ENCODE assay signal across 8 cellular contexts in the genomic region with DNA sequence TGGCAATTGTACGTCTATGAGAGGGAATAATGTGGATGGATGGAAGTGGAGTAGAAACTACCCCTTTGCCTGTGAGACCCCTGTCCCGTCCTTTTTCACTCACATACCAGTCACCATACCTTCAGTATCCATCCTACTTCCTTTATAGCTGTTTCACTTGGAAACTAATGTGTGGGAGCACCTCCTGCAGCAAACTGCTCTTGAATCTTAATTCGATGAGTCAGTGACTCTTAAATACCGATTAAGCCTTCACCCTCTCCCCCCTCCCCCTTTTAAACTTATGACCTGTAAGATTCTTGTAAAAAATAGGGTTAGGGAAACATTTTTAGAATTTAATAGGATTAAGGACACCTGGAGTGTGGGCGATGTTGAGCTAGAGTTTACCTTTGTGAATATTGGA. TPM values are rescaled to one million over a fixed set of nuclear protein-coding genes. Genes with fewer than 3 reads are reported as not detected.
DNase-seq lines count a peak whose midpoint lies in the region; FAIRE-seq and TF ChIP-seq lines count a peak whose summit lies in the region.

No MANE protein-coding gene starts in this region.

- H4K5ac ChIP-seq in mesendoderm (ENCODE audit: low read length): no peak overlapping the region

- peak overlapping the region; percentile 89 for H3K18ac ChIP-seq in mesendoderm (ENCODE audit: low read length)

- H4K8ac ChIP-seq in mesendoderm (ENCODE audit: low read depth, low read length): no peak overlapping the region

- no peak overlapping the region for H3K23ac ChIP-seq in mesendoderm (ENCODE audit: low read length)

- H3K79me2 ChIP-seq in mesendoderm (ENCODE audit: control insufficient read depth, insufficient read depth, low read length): peaks cover 36% of the 10 kb centered on the region

- DNase-seq in NCI-H82 (lab: John Stamatoyannopoulos, UW) (peak; percentile 51), NCI-H82 treated with DMSO at 0.1 percent for 48 hours (lab: John Stamatoyannopoulos, UW; ENCODE audit: unreplicated experiment) (no peak), choroid plexus epithelial cell (ENCODE audit: low read depth) (peak; percentile 71), mesendoderm (peak; percentile 70), frontal cortex (ENCODE audit: low spot score in 2 of 2) (no peak), GM10266 (ENCODE audit: extremely low spot score) (no peak)

- H3K56ac ChIP-seq in mesendoderm (ENCODE audit: low read length): peak overlapping the region; percentile 94

- H2BK15ac ChIP-seq in mesendoderm (replicated peaks; ENCODE audit: low read depth): no peak overlapping the region

- H3K27ac ChIP-seq in mesendoderm (ENCODE audit: low read depth, low read length) (peak overlapping the region; percentile 100), urinary bladder (ENCODE audit: low read depth) (peak overlapping the region; percentile 16)

- peak overlapping the region; percentile 77 for H3K4me2 ChIP-seq in mesendoderm (ENCODE audit: low read length)

- peak overlapping the region; percentile 82 for H3K4me3 ChIP-seq in choroid plexus epithelial cell (ENCODE audit: low read depth, low read length)
- peak overlapping the region; percentile 94 for H3K4me3 ChIP-seq in mesendoderm (ENCODE audit: low read length)
- peak overlapping the region; percentile 88 for H3K4me3 ChIP-seq in urinary bladder (ENCODE audit: low read depth, low read length)

- peak overlapping the region; percentile 86 for H3K9ac ChIP-seq in mesendoderm (ENCODE audit: low read length)

- H3K4ac ChIP-seq in mesendoderm (ENCODE audit: low read depth, low read length): peak overlapping the region; percentile 70

- peaks cover 7% of the 10 kb centered on the region for H3K4me1 ChIP-seq in mesendoderm (ENCODE audit: control insufficient read depth, low read depth, low read length)
- H3K4me1 ChIP-seq in urinary bladder (ENCODE audit: insufficient read depth): no peaks in the 10 kb centered on the region

- H3K36me3 ChIP-seq in mesendoderm (ENCODE audit: control insufficient read depth, insufficient read depth, low read length): no peaks in the 10 kb centered on the region
- no peaks in the 10 kb centered on the region for H3K36me3 ChIP-seq in urinary bladder (ENCODE audit: insufficient read depth)

- TF ChIP-seq CTCF in choroid plexus epithelial cell (conservative IDR thresholded peaks at IDR 0.05; ENCODE audit: low read depth, low read length) (no peak), GM10266 (IDR thresholded peaks at IDR 0.05; ENCODE audit: control insufficient read depth, insufficient read depth, low read depth, missing control alignments) (no peak)

- FAIRE-seq in frontal cortex (lab: Jason Lieb, UNC): no peak

- peak overlapping the region; percentile 33 for H2BK5ac ChIP-seq in mesendoderm (ENCODE audit: low read length)

- peak overlapping the region; percentile 51 for H2BK120ac ChIP-seq in mesendoderm (ENCODE audit: low read depth, low read length)

- no CpG with 5 or more reads among the region's 5 CpGs for WGBS in mesendoderm (ENCODE audit: extremely low coverage, insufficient coverage, low lambda C conversion rate)
- under 1% methylated on average over 5 of the region's 5 CpGs for WGBS in urinary bladder

- no peaks in the 10 kb centered on the region for H3K27me3 ChIP-seq in mesendoderm (ENCODE audit: insufficient read depth, low read length, poor library complexity)

- no peak overlapping the region for H2AK5ac ChIP-seq in mesendoderm (ENCODE audit: low read length)

- no peaks in the 10 kb centered on the region for H3K79me1 ChIP-seq in mesendoderm (ENCODE audit: low read length)

TF ChIP-seq in PFSK-1, 5 proteins besides CTCF, POLR2A, EP300 and RAD21:
- TF ChIP-seq TAF1 (IDR thresholded peaks at IDR 0.05; ENCODE audit: borderline replicate concordance, insufficient read depth, low read length): peak; percentile 25; the same call in 1 of the 2 replicates
- TF ChIP-seq SIN3A (IDR thresholded peaks at IDR 0.05; ENCODE audit: borderline replicate concordance, insufficient read depth, low read length): no peak
- TF ChIP-seq, protein P1, sequence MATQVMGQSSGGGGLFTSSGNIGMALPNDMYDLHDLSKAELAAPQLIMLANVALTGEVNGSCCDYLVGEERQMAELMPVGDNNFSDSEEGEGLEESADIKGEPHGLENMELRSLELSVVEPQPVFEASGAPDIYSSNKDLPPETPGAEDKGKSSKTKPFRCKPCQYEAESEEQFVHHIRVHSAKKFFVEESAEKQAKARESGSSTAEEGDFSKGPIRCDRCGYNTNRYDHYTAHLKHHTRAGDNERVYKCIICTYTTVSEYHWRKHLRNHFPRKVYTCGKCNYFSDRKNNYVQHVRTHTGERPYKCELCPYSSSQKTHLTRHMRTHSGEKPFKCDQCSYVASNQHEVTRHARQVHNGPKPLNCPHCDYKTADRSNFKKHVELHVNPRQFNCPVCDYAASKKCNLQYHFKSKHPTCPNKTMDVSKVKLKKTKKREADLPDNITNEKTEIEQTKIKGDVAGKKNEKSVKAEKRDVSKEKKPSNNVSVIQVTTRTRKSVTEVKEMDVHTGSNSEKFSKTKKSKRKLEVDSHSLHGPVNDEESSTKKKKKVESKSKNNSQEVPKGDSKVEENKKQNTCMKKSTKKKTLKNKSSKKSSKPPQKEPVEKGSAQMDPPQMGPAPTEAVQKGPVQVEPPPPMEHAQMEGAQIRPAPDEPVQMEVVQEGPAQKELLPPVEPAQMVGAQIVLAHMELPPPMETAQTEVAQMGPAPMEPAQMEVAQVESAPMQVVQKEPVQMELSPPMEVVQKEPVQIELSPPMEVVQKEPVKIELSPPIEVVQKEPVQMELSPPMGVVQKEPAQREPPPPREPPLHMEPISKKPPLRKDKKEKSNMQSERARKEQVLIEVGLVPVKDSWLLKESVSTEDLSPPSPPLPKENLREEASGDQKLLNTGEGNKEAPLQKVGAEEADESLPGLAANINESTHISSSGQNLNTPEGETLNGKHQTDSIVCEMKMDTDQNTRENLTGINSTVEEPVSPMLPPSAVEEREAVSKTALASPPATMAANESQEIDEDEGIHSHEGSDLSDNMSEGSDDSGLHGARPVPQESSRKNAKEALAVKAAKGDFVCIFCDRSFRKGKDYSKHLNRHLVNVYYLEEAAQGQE (IDR thresholded peaks at IDR 0.05; ENCODE audit: insufficient read depth in 1 of 2, low read depth in 2 of 2, low read length in 2 of 2): no peak
- TF ChIP-seq POLR2AphosphoS5 (IDR thresholded peaks at IDR 0.05; ENCODE audit: low read depth, low read length): peak; percentile 52; the same call in 1 of the 2 replicates
- no peak for TF ChIP-seq FOXP2 (optimal IDR thresholded peaks at IDR 0.05; ENCODE audit: borderline replicate concordance, extremely low read depth, extremely low read length, insufficient read depth)

RNA-seq across cellular contexts. Expression of a gene that starts 0.8 kb away (rescaled TPM):
- polyA plus RNA-seq in PFSK-1 (2012; ENCODE audit: insufficient read length, low read depth): 56.1 TPM
- polyA plus RNA-seq in mesendoderm (2013, experiment 1 of 2): 15.7 TPM
- 16.5 TPM for polyA plus RNA-seq in mesendoderm (2013, experiment 2 of 2)
- total RNA-seq in urinary bladder: 94.4 TPM
- polyA plus RNA-seq in urinary bladder: 8.2 TPM
- total RNA-seq in frontal cortex: 70.9 TPM

Comparison
In these comparisons a context has a peak if more than half of its experiments do, and no peak if none do; other contexts are left out.
1. DNase-seq: peak in NCI-H82 (single experiment), choroid plexus epithelial cell (single experiment) and mesendoderm (single experiment); none in NCI-H82 treated with DMSO at 0.1 percent for 48 hours (single experiment), frontal cortex (0 of 2) and GM10266 (single experiment).
2. Peak in every context shown above with its lines, with median percentiles within 50 percentile points of each other: H3K4me3 ChIP-seq.